40 cellular contexts compared by ENCODE assay signal in genomic region chr12:108152179-108152538, GRCh38. TPM values are rescaled to one million over a fixed set of nuclear protein-coding genes. Genes with fewer than 3 reads are reported as not detected.
"Had no signal": no experiment of that assay in that cellular context is flagged by ENCODE, and none has a peak within 500 bp of the region (broad histone marks: within the 10 kb centered on the region; RNA-seq: fewer than 3 reads in every experiment).

No MANE protein-coding gene starts in this region.

- H3K4me3 ChIP-seq: adrenal gland, ascending aorta, breast epithelium, cardiac muscle cell, colonic mucosa, esophagus squamous epithelium, heart left ventricle had no signal

- H3K36me3 Mint-ChIP-seq: activated CD4-positive, alpha-beta memory T cell treated with anti-CD3 and anti-CD28 coated beads for 36 hours; activated CD8-positive, alpha-beta memory T cell treated with anti-CD3 and anti-CD28 coated beads, Interleukin-2, amount 10 ng/mL, durations not matched to agents 7 days and 5 days; activated naive CD4-positive, alpha-beta T cell treated with anti-CD3 and anti-CD28 coated beads, Interleukin-2, amount 50 U/mL, for 24 hours; activated naive CD8-positive, alpha-beta T cell treated with anti-CD3 and anti-CD28 coated beads for 36 hours; brain had no signal

- H3K27me3 ChIP-seq: adrenal gland, ascending aorta, breast epithelium, cardiac muscle cell, colonic mucosa, esophagus squamous epithelium had no signal

- H3K4me1 Mint-ChIP-seq: activated CD4-positive, alpha-beta T cell treated with anti-CD3 and anti-CD28 coated beads for 36 hours; activated CD4-positive, alpha-beta T cell treated with anti-CD3 and anti-CD28 coated beads, Interleukin-2, amount 10 ng/mL, durations not matched to agents 24 days and 14 days; activated CD8-positive, alpha-beta memory T cell treated with anti-CD3 and anti-CD28 coated beads, Interleukin-2, amount 10 ng/mL, durations not matched to agents 7 days and 5 days; activated naive CD4-positive, alpha-beta T cell treated with anti-CD3 and anti-CD28 coated beads, Interleukin-2, amount 50 U/mL, for 24 hours; activated naive CD8-positive, alpha-beta T cell treated with anti-CD3 and anti-CD28 coated beads for 36 hours; activated naive CD8-positive, alpha-beta T cell treated with anti-CD3 and anti-CD28 coated beads, Interleukin-2, amount 50 U/mL, for 24 hours; T-helper 17 cell had no signal

- H3K36me3 ChIP-seq: adrenal gland, ascending aorta, breast epithelium, cardiac muscle cell, colonic mucosa, esophagus squamous epithelium, heart left ventricle, WERI-Rb-1 had no signal

- H3K4me1 ChIP-seq: adrenal gland, breast epithelium, colonic mucosa had no signal

- H3K9me3 Mint-ChIP-seq: activated CD4-positive, alpha-beta memory T cell treated with anti-CD3 and anti-CD28 coated beads for 36 hours; activated CD4-positive, alpha-beta T cell treated with anti-CD3 and anti-CD28 coated beads, Interleukin-2, amount 10 ng/mL, durations not matched to agents 24 days and 14 days; activated naive CD8-positive, alpha-beta T cell treated with anti-CD3 and anti-CD28 coated beads for 36 hours; activated naive CD8-positive, alpha-beta T cell treated with anti-CD3 and anti-CD28 coated beads, Interleukin-2, amount 50 U/mL, for 24 hours; activated T-helper 1 cell treated with anti-CD3 and anti-CD28 coated beads, Interleukin-12 subunit alpha, Interleukin-12 subunit beta, Interleukin-2, Interleukin-4 antibody, amounts not matched to agents 30 ng/mL and 10 ng/mL and 1 ng/mL, durations not matched to agents 14 hours and 24 hours and 36 hours; activated T-helper 2 cell treated with anti-CD3 and anti-CD28 coated beads, Interferon-gamma antibody, Interleukin-2, Interleukin-4, amounts not matched to agents 10 μg/mL and 5 μg/mL and 100 μg/mL, durations not matched to agents 14 hours and 24 hours and 36 hours had no signal

- DNase-seq: activated CD4-positive, alpha-beta memory T cell treated with anti-CD3 and anti-CD28 coated beads for 36 hours; activated CD4-positive, alpha-beta T cell treated with anti-CD3 and anti-CD28 coated beads for 36 hours; activated CD4-positive, alpha-beta T cell treated with anti-CD3 and anti-CD28 coated beads, Interleukin-2, amount 10 ng/mL, durations not matched to agents 24 days and 14 days; activated CD4-positive, CD25-positive, alpha-beta regulatory T cell; activated CD4-positive, CD25-positive, alpha-beta regulatory T cell treated with anti-CD3 and anti-CD28 coated beads, Interleukin-2, amount 50 U/mL, for 72 hours; activated CD8-positive, alpha-beta memory T cell treated with anti-CD3 and anti-CD28 coated beads, Interleukin-2, amount 10 ng/mL, durations not matched to agents 7 days and 5 days; activated CD8-positive, alpha-beta memory T cell treated with anti-CD3 and anti-CD28 coated beads, Interleukin-2, amount 50 U/mL, for 4 hours; activated CD8-positive, alpha-beta T cell treated with anti-CD3 and anti-CD28 coated beads, Interleukin-2, amount 10 ng/mL, durations not matched to agents 7 days and 5 days; activated effector memory CD4-positive, alpha-beta T cell treated with anti-CD3 and anti-CD28 coated beads, Interleukin-2, amount 50 U/mL, for 16 hours; activated naive CD4-positive, alpha-beta T cell treated with anti-CD3 and anti-CD28 coated beads for 36 hours; activated naive CD8-positive, alpha-beta T cell treated with anti-CD3 and anti-CD28 coated beads for 36 hours; activated naive CD8-positive, alpha-beta T cell treated with anti-CD3 and anti-CD28 coated beads, Interleukin-2, amount 50 U/mL, for 24 hours; activated T-cell treated with anti-CD3 and anti-CD28 coated beads, Interleukin-2, amount 50 U/mL, for 1 hour; activated T-cell treated with anti-CD3 and anti-CD28 coated beads, Interleukin-2, amount 50 U/mL, for 48 hours; adrenal gland; amygdala; central memory CD4-positive, alpha-beta T cell; cerebellar nuclear complex; colonic mucosa; effector CD8-positive, alpha-beta T cell; esophagus squamous epithelium; heart left ventricle; T-helper 1 cell; T-helper 17 cell; T1000; WERI-Rb-1 had no signal

- H3K4me3 Mint-ChIP-seq: activated CD4-positive, alpha-beta memory T cell treated with anti-CD3 and anti-CD28 coated beads for 36 hours; activated CD4-positive, alpha-beta T cell treated with anti-CD3 and anti-CD28 coated beads for 36 hours; activated CD4-positive, alpha-beta T cell treated with anti-CD3 and anti-CD28 coated beads, Interleukin-2, amount 10 ng/mL, durations not matched to agents 24 days and 14 days; activated CD8-positive, alpha-beta memory T cell treated with anti-CD3 and anti-CD28 coated beads, Interleukin-2, amount 10 ng/mL, durations not matched to agents 7 days and 5 days; activated CD8-positive, alpha-beta T cell treated with anti-CD3 and anti-CD28 coated beads, Interleukin-2, amount 10 ng/mL, durations not matched to agents 7 days and 5 days; activated naive CD4-positive, alpha-beta T cell treated with anti-CD3 and anti-CD28 coated beads for 36 hours; activated naive CD4-positive, alpha-beta T cell treated with anti-CD3 and anti-CD28 coated beads, Interleukin-2, amount 50 U/mL, for 24 hours; activated naive CD8-positive, alpha-beta T cell treated with anti-CD3 and anti-CD28 coated beads for 36 hours; activated naive CD8-positive, alpha-beta T cell treated with anti-CD3 and anti-CD28 coated beads, Interleukin-2, amount 50 U/mL, for 24 hours; activated T-helper 1 cell treated with anti-CD3 and anti-CD28 coated beads, Interleukin-12 subunit alpha, Interleukin-12 subunit beta, Interleukin-2, Interleukin-4 antibody, amounts not matched to agents 30 ng/mL and 10 ng/mL and 1 ng/mL, durations not matched to agents 14 hours and 24 hours and 36 hours; brain; T-helper 17 cell; T-helper 2 cell treated with Interferon-gamma antibody and Interleukin-4, amounts not matched to agents 5 μg/mL and 100 μg/mL, for 36 hours had no signal

- H3K27ac ChIP-seq: adrenal gland, ascending aorta, breast epithelium, cardiac muscle cell, colonic mucosa, epithelial cell of prostate, esophagus squamous epithelium, heart left ventricle, WERI-Rb-1 had no signal

- H3K27me3 Mint-ChIP-seq: activated CD4-positive, alpha-beta T cell treated with anti-CD3 and anti-CD28 coated beads, Interleukin-2, amount 10 ng/mL, durations not matched to agents 24 days and 14 days had no signal

- H3K9me3 ChIP-seq: adrenal gland, ascending aorta, breast epithelium, colonic mucosa, esophagus squamous epithelium, heart left ventricle had no signal

- H3K27ac Mint-ChIP-seq: activated CD4-positive, alpha-beta memory T cell treated with anti-CD3 and anti-CD28 coated beads for 36 hours; activated CD4-positive, alpha-beta T cell treated with anti-CD3 and anti-CD28 coated beads for 36 hours; activated CD4-positive, alpha-beta T cell treated with anti-CD3 and anti-CD28 coated beads, Interleukin-2, amount 10 ng/mL, durations not matched to agents 24 days and 14 days; activated CD8-positive, alpha-beta memory T cell treated with anti-CD3 and anti-CD28 coated beads, Interleukin-2, amount 10 ng/mL, durations not matched to agents 7 days and 5 days; activated CD8-positive, alpha-beta T cell treated with anti-CD3 and anti-CD28 coated beads, Interleukin-2, amount 10 ng/mL, durations not matched to agents 7 days and 5 days; activated naive CD4-positive, alpha-beta T cell treated with anti-CD3 and anti-CD28 coated beads for 36 hours; activated naive CD4-positive, alpha-beta T cell treated with anti-CD3 and anti-CD28 coated beads, Interleukin-2, amount 50 U/mL, for 24 hours; activated naive CD8-positive, alpha-beta T cell treated with anti-CD3 and anti-CD28 coated beads for 36 hours; activated naive CD8-positive, alpha-beta T cell treated with anti-CD3 and anti-CD28 coated beads, Interleukin-2, amount 50 U/mL, for 24 hours; activated T-helper 1 cell treated with anti-CD3 and anti-CD28 coated beads, Interleukin-12 subunit alpha, Interleukin-12 subunit beta, Interleukin-2, Interleukin-4 antibody, amounts not matched to agents 30 ng/mL and 10 ng/mL and 1 ng/mL, durations not matched to agents 14 hours and 24 hours and 36 hours; activated T-helper 2 cell treated with anti-CD3 and anti-CD28 coated beads, Interferon-gamma antibody, Interleukin-2, Interleukin-4, amounts not matched to agents 10 μg/mL and 5 μg/mL and 100 μg/mL, durations not matched to agents 14 hours and 24 hours and 36 hours; T-helper 17 cell; T-helper 2 cell treated with Interferon-gamma antibody and Interleukin-4, amounts not matched to agents 5 μg/mL and 100 μg/mL, for 36 hours had no signal

RNA-seq across cellular contexts. Expression of gene WSCD2, which starts 23.1 kb away (rescaled TPM):
- total RNA-seq: activated CD4-positive, alpha-beta memory T cell treated with anti-CD3 and anti-CD28 coated beads for 36 hours; activated CD4-positive, alpha-beta T cell treated with anti-CD3 and anti-CD28 coated beads for 36 hours; activated CD4-positive, alpha-beta T cell treated with anti-CD3 and anti-CD28 coated beads, Interleukin-2, amount 10 ng/mL, durations not matched to agents 24 days and 14 days; activated CD8-positive, alpha-beta memory T cell treated with anti-CD3 and anti-CD28 coated beads for 36 hours; activated CD8-positive, alpha-beta memory T cell treated with anti-CD3 and anti-CD28 coated beads, Interleukin-2, amount 10 ng/mL, durations not matched to agents 7 days and 5 days; activated CD8-positive, alpha-beta T cell treated with anti-CD3 and anti-CD28 coated beads, Interleukin-2, amount 10 ng/mL, durations not matched to agents 7 days and 5 days; activated naive CD4-positive, alpha-beta T cell treated with anti-CD3 and anti-CD28 coated beads for 36 hours; activated naive CD8-positive, alpha-beta T cell treated with anti-CD3 and anti-CD28 coated beads for 36 hours; activated T-helper 1 cell treated with anti-CD3 and anti-CD28 coated beads, Interleukin-12 subunit alpha, Interleukin-12 subunit beta, Interleukin-2, Interleukin-4 antibody, amounts not matched to agents 30 ng/mL and 10 ng/mL and 1 ng/mL, durations not matched to agents 14 hours and 24 hours and 36 hours; activated T-helper 2 cell treated with anti-CD3 and anti-CD28 coated beads, Interferon-gamma antibody, Interleukin-2, Interleukin-4, amounts not matched to agents 10 μg/mL and 5 μg/mL and 100 μg/mL, durations not matched to agents 14 hours and 24 hours and 36 hours; dermis microvascular lymphatic vessel endothelial cell; endothelial cell of umbilical vein; fibroblast of lung; fibroblast of villous mesenchyme had no signal
